Comparison of ENCODE assay signal across 17 cellular contexts in the genomic region with DNA sequence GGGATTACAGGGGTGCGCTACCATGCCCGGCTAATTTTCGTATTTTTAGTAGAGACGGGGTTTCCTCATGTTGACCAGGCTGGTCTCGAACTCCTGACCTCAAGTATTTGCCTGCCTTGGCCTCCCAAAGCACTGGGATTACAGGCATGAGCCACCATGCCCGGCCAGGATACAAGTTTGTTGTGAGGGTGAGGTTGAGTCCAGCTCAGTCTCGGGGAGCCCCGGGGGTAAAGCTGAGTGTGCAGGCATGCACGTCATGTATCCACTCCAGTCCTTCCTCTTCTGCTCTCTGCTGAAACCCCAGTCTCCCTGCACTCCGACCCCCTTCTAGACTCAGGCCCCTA. TPM values are rescaled to one million over a fixed set of nuclear protein-coding genes. Genes with fewer than 3 reads are reported as not detected.
A peak's percentile ranks its signal among the peaks of the same experiment; 100 is the strongest.
DNase-seq lines count a peak whose midpoint lies in the region; ATAC-seq, FAIRE-seq and TF ChIP-seq lines count a peak whose summit lies in the region.
"Had no signal": no experiment of that assay in that cellular context is flagged by ENCODE, and none has a peak within 500 bp of the region (broad histone marks: within the 10 kb centered on the region; RNA-seq: fewer than 3 reads in every experiment).

No MANE protein-coding gene starts in this region.

- no peak for FAIRE-seq in H1 (lab: Jason Lieb, UNC)
- FAIRE-seq: endothelial cell of umbilical vein had no signal

- no peak for TF ChIP-seq CTCF in H1 (IDR thresholded peaks at IDR 0.05; ENCODE audit: control extremely low read depth in 1 of 3, insufficient read depth in 1 of 3, low read depth in 1 of 3, low read length in 3 of 3)
- no peak for TF ChIP-seq CTCF in thoracic aorta (IDR thresholded peaks at IDR 0.05)

- H2BK5ac ChIP-seq in H1 (ENCODE audit: low read depth, low read length) = 0 out of 2 replicates have a peak overlapping the region, but pooled peaks have one; percentile 6

- no peak overlapping the region for H4K5ac ChIP-seq in H1 (ENCODE audit: insufficient read length, low read depth, low read length)

- H3K9me3 ChIP-seq in NT2/D1 (ENCODE audit: insufficient read depth, low read length) = no peaks in the 10 kb centered on the region
- H3K9me3 ChIP-seq in H1 (ENCODE audit: insufficient read depth in 2 of 2, low read depth in 1 of 2, low read length in 1 of 2) = no peaks in the 10 kb centered on the region
- H3K9me3 ChIP-seq in muscle layer of duodenum (ENCODE audit: control insufficient read depth in 1 of 2, low read length in 2 of 2) = no peaks in the 10 kb centered on the region
- H3K9me3 ChIP-seq in thoracic aorta = no peaks in the 10 kb centered on the region

- WGBS in H1 (ENCODE audit: extremely low coverage in 1 of 2, insufficient coverage in 1 of 2, insufficient read length in 1 of 2, insufficient replicate concordance in 2 of 2, low coverage in 1 of 2, low lambda C conversion rate in 2 of 2, missing lambda C conversion rate in 1 of 2), 2 experiments = 91% methylated on average over 10 of the region's 10 CpGs; no CpG with 5 or more reads in 1 of the 2 experiments

- H4K91ac ChIP-seq in H1 (replicated peaks; ENCODE audit: insufficient read length, low read length) = no peak overlapping the region

- DNase-seq in NT2/D1 (ENCODE audit: low read depth, low spot score) = no peak
- DNase-seq in H1 (ENCODE audit: low read depth in 1 of 2, low spot score in 2 of 2) = no peak
- DNase-seq in thoracic aorta (ENCODE audit: low spot score) = no peak
- DNase-seq: activated CD8-positive, alpha-beta memory T cell treated with anti-CD3 and anti-CD28 coated beads for 24 hours; activated gamma-delta T cell; CD4-positive, CD25-positive, alpha-beta regulatory T cell; NCI-H2107; SHP77 treated with DMSO at 0.1 percent for 48 hours; stimulated activated CD4-positive, alpha-beta T cell treated with anti-CD3 and anti-CD28 coated beads, Interleukin-4, amount 100 ng/mL, for 1 hour; stimulated activated naive CD4-positive, alpha-beta T cell treated with Interleukin-2 at 50 U/mL for 16 hours had no signal

- no peak overlapping the region for H3K4me2 ChIP-seq in H1 (ENCODE audit: insufficient read depth in 1 of 2, low read depth in 2 of 2, low read length in 2 of 2)

- POLR2A ChIA-PET in H1 (lab: Charles Lee; ENCODE audit: partially characterized antibody) = interaction anchor here (0.7 to 1.1 kb wide), 3 partner anchors 20 to 182 kb away, joined by 3 read pairs; no protein-coding TSS in a partner anchor

- H2BK20ac ChIP-seq in H1 (ENCODE audit: low read length) = no peak overlapping the region

- no peak for TF ChIP-seq POLR2A in H1 (IDR thresholded peaks at IDR 0.05; ENCODE audit: control extremely low read depth in 1 of 2, low read depth in 2 of 2, low read length in 2 of 2)

- TF ChIP-seq EP300 in H1 (IDR thresholded peaks at IDR 0.05; ENCODE audit: borderline replicate concordance in 1 of 2, low read depth in 2 of 2, low read length in 2 of 2) = no peak

- no peak for TF ChIP-seq RAD21 in H1 (IDR thresholded peaks at IDR 0.05 in 1 of 2, conservative IDR thresholded peaks at IDR 0.05 in 1 of 2; ENCODE audit: low read depth in 2 of 2, low read length in 2 of 2)

- no peak for ATAC-seq in thoracic aorta (ENCODE audit: insufficient number of reproducible peaks, low FRiP score, low read depth)
- no peak for ATAC-seq in GM21737 (IDR thresholded peaks at IDR 0.05; ENCODE audit: unreplicated experiment)
- no peak for ATAC-seq in HG02981 (IDR thresholded peaks at IDR 0.05; ENCODE audit: unreplicated experiment)
- no peak for ATAC-seq in HG03442 (IDR thresholded peaks at IDR 0.05; ENCODE audit: unreplicated experiment)
- ATAC-seq in HG02610 (IDR thresholded peaks at IDR 0.05; ENCODE audit: unreplicated experiment) = no peak

- no peaks in the 10 kb centered on the region for H3K23me2 ChIP-seq in H1 (ENCODE audit: low read depth, low read length)

- no peaks in the 10 kb centered on the region for H3K27me3 ChIP-seq in NT2/D1 (ENCODE audit: insufficient read depth, insufficient read length)
- no peaks in the 10 kb centered on the region; a peak in 1 of 7 replicates for H3K27me3 ChIP-seq in H1 (replicated peaks in 1 of 4; ENCODE audit: control insufficient read depth in 3 of 4, extremely low read depth in 1 of 4, insufficient read depth in 3 of 4, low read length in 3 of 4)
- H3K27me3 ChIP-seq in muscle layer of duodenum (ENCODE audit: low read depth, low read length) = no peaks in the 10 kb centered on the region
- no peaks in the 10 kb centered on the region for H3K27me3 ChIP-seq in thoracic aorta (replicated peaks; ENCODE audit: insufficient read depth)
- H3K27me3 ChIP-seq: cardiac muscle cell had no signal

- no peaks in the 10 kb centered on the region for H3K79me1 ChIP-seq in H1 (ENCODE audit: low read depth, low read length)

- H3K4ac ChIP-seq in H1 (replicated peaks; ENCODE audit: insufficient read length, low read depth, low read length) = no peak overlapping the region

- no peaks in the 10 kb centered on the region for H3K36me3 ChIP-seq in NT2/D1 (ENCODE audit: insufficient read depth, insufficient read length, low read length)
- no peaks in the 10 kb centered on the region for H3K36me3 ChIP-seq in H1 (ENCODE audit: control insufficient read depth in 2 of 4, insufficient read depth in 4 of 4, low read length in 3 of 4)
- H3K36me3 ChIP-seq in muscle layer of duodenum (ENCODE audit: control insufficient read depth in 1 of 2, insufficient read depth in 2 of 2, low read length in 2 of 2) = no peaks in the 10 kb centered on the region
- H3K36me3 ChIP-seq in thoracic aorta = no peaks in the 10 kb centered on the region
- H3K36me3 ChIP-seq: cardiac muscle cell had no signal

- no peak overlapping the region for H2AFZ ChIP-seq in H1 (ENCODE audit: low read length)

- no peak overlapping the region for H2BK120ac ChIP-seq in H1 (replicated peaks; ENCODE audit: low read depth, low read length)

- no peaks in the 10 kb centered on the region for H4K20me1 ChIP-seq in H1 (replicated peaks in 1 of 2; ENCODE audit: control insufficient read depth in 1 of 2, insufficient read depth in 2 of 2, low read length in 2 of 2)

- peaks cover 33% of the 10 kb centered on the region for H3K4me1 ChIP-seq in NT2/D1 (ENCODE audit: insufficient read depth, insufficient read length)
- peaks cover 0 to 17% (median 11%) of the 10 kb centered on the region in 4 experiments; a peak in 5 of 7 replicates for H3K4me1 ChIP-seq in H1 (replicated peaks in 1 of 4; ENCODE audit: control insufficient read depth in 3 of 4, insufficient read depth in 4 of 4, low read length in 3 of 4)
- H3K4me1 ChIP-seq in muscle layer of duodenum (ENCODE audit: control insufficient read depth in 1 of 2, insufficient read depth in 2 of 2, low read length in 2 of 2) = peaks cover 3 to 13% of the 10 kb centered on the region in 2 donors
- peaks cover 25 to 50% of the 10 kb centered on the region in 2 donors for H3K4me1 ChIP-seq in thoracic aorta (ENCODE audit: control insufficient read depth in 1 of 2, low read depth in 2 of 2)

- CTCF ChIA-PET in H1 (lab: Charles Lee; ENCODE audit: partially characterized antibody) = interaction anchor here (1.1 to 4.1 kb wide), 8 partner anchors 13 to 63 kb away, joined by 3 to 20 read pairs (median 4); partner anchors contain the start of genes CFAP251 and PSMD9

- 0 out of 2 replicates have a peak overlapping the region, but pooled peaks have one; percentile 19 for H2BK15ac ChIP-seq in H1 (ENCODE audit: low read length)

- H3K27ac ChIP-seq in H1 (ENCODE audit: low read depth, low read length) (no peak overlapping the region), muscle layer of duodenum (ENCODE audit: low read length) (peak overlapping the region; percentile 74), thoracic aorta (peak overlapping the region; percentile 95 to 100)
- H3K27ac ChIP-seq: cardiac muscle cell had no signal

- peak overlapping the region; percentile 76 for H3K9ac ChIP-seq in NT2/D1 (ENCODE audit: insufficient read length, low read depth)
- H3K9ac ChIP-seq in H1 (replicated peaks in 1 of 4; ENCODE audit: extremely low read depth in 1 of 4, low read depth in 3 of 4, low read length in 3 of 4) = no peak overlapping the region

- H4K8ac ChIP-seq in H1 (ENCODE audit: extremely low read depth, insufficient read depth, low read length) = no peak overlapping the region

- H3K4me3 ChIP-seq in NT2/D1 (ENCODE audit: insufficient read length, low read depth) (peak overlapping the region; percentile 12), H1 (ENCODE audit: extremely low read depth in 1 of 4, insufficient read depth in 2 of 4, low read depth in 3 of 4, low read length in 4 of 4) (no peak overlapping the region), muscle layer of duodenum (ENCODE audit: low read depth in 1 of 2, low read length in 2 of 2) (no peak overlapping the region), thoracic aorta (peak overlapping the region; percentile 62)
- H3K4me3 ChIP-seq: cardiac muscle cell had no signal

- H3K14ac ChIP-seq in H1 (ENCODE audit: insufficient read length) = no peak overlapping the region

- peak overlapping the region; percentile 54; the same call in 1 of the 2 replicates for H3K18ac ChIP-seq in H1 (ENCODE audit: extremely low read depth, low read length)

- peak overlapping the region; percentile 51; the same call in 1 of the 2 replicates for H2BK12ac ChIP-seq in H1 (ENCODE audit: low read depth, low read length)

- no peak overlapping the region for H2AK5ac ChIP-seq in H1 (ENCODE audit: low read depth, low read length)

- H3K79me2 ChIP-seq in H1 (ENCODE audit: control insufficient read depth in 1 of 2, insufficient read depth in 2 of 2, low read length in 2 of 2) = no peaks in the 10 kb centered on the region

- no peak overlapping the region for H3K56ac ChIP-seq in H1 (replicated peaks; ENCODE audit: insufficient read length, low read depth, low read length)

- H3K23ac ChIP-seq in H1 (ENCODE audit: insufficient read length) = no peak overlapping the region

RNA-seq across cellular contexts. Expression of gene HPD, which starts 0.4 kb away (rescaled TPM):
- total RNA-seq in H1 (2021; fragmentation: NEBNext Ultra II Directional; extraction: Animal tissue kit (Norgen Biotek cat#: 25700)) = 0.38 and 0.56 TPM in 2 replicates
- polyA plus RNA-seq in H1 (2011; rRNA removed) = 0.28 and 0.48 TPM in 2 replicates
- 0.47 TPM for polyA plus RNA-seq in H1 (2011; cell fraction: cytosol; rRNA removed)
- 0.20 TPM for polyA plus RNA-seq in H1 (2011; cell fraction: nucleus; rRNA removed)
- 0.29 to 1.0 TPM (median 0.42 TPM) in 4 replicates for polyA plus RNA-seq in H1 (2012, experiment 1 of 2)
- polyA plus RNA-seq in H1 (2012, experiment 2 of 2) = 0.56 TPM
- polyA plus RNA-seq in H1 (2013, experiment 1 of 2) = 0.55 TPM
- 0.42 TPM for polyA plus RNA-seq in H1 (2013, experiment 2 of 2)
- 0.09 and 0.24 TPM in 2 replicates for polyA minus RNA-seq in H1 (2011; rRNA and poly(A)+ RNA removed)
- not detected for polyA minus RNA-seq in H1 (2011; cell fraction: cytosol; rRNA and poly(A)+ RNA removed)
- polyA minus RNA-seq in H1 (2011; cell fraction: nucleus; rRNA and poly(A)+ RNA removed) = not detected
- total RNA-seq in thoracic aorta = 1 to 10 TPM; 1.2 to 6.8 TPM
- total RNA-seq: cardiac muscle cell; CD4-positive, CD25-positive, alpha-beta regulatory T cell; endothelial cell of umbilical vein had no signal
- polyA plus RNA-seq: cardiac muscle cell; CD4-positive, CD25-positive, alpha-beta regulatory T cell; endothelial cell of umbilical vein had no signal

RNA-seq across cellular contexts. Expression of gene PSMD9, which starts 30.3 kb away (rescaled TPM):
- 28.8 and 33.1 TPM in 2 replicates for total RNA-seq in H1 (2021; fragmentation: NEBNext Ultra II Directional; extraction: Animal tissue kit (Norgen Biotek cat#: 25700))
- 36.1 and 38.5 TPM in 2 replicates for polyA plus RNA-seq in H1 (2011; rRNA removed)
- polyA plus RNA-seq in H1 (2011; cell fraction: cytosol; rRNA removed) = 91.7 TPM
- 40.6 TPM for polyA plus RNA-seq in H1 (2011; cell fraction: nucleus; rRNA removed)
- 27.5 to 49.3 TPM (median 44.6 TPM) in 4 replicates for polyA plus RNA-seq in H1 (2012, experiment 1 of 2)
- 19.3 TPM for polyA plus RNA-seq in H1 (2012, experiment 2 of 2)
- 17.6 TPM for polyA plus RNA-seq in H1 (2013, experiment 1 of 2)
- polyA plus RNA-seq in H1 (2013, experiment 2 of 2) = 18.2 TPM
- 22.3 and 22.4 TPM in 2 replicates for polyA minus RNA-seq in H1 (2011; rRNA and poly(A)+ RNA removed)
- polyA minus RNA-seq in H1 (2011; cell fraction: cytosol; rRNA and poly(A)+ RNA removed) = 34.8 TPM
- 19.6 TPM for polyA minus RNA-seq in H1 (2011; cell fraction: nucleus; rRNA and poly(A)+ RNA removed)
- total RNA-seq in thoracic aorta = 100 to 1,000 TPM in 1 of 2 donors, 10 to 100 TPM in 1; 93.4 to 101 TPM

RNA-seq across cellular contexts. Expression of gene SETD1B, which starts 54.5 kb away (rescaled TPM):
- 17.7 and 17.8 TPM in 2 replicates for total RNA-seq in H1 (2021; fragmentation: NEBNext Ultra II Directional; extraction: Animal tissue kit (Norgen Biotek cat#: 25700))
- 1.3 and 2.3 TPM in 2 replicates for polyA plus RNA-seq in H1 (2011; rRNA removed)
- 1.2 TPM for polyA plus RNA-seq in H1 (2011; cell fraction: cytosol; rRNA removed)
- 4.1 TPM for polyA plus RNA-seq in H1 (2011; cell fraction: nucleus; rRNA removed)
- polyA plus RNA-seq in H1 (2012, experiment 1 of 2) = 6.5 to 10.1 TPM (median 8.7 TPM) in 4 replicates
- polyA plus RNA-seq in H1 (2012, experiment 2 of 2) = 4.9 TPM
- polyA plus RNA-seq in H1 (2013, experiment 1 of 2) = 6.6 TPM
- 5.8 TPM for polyA plus RNA-seq in H1 (2013, experiment 2 of 2)
- polyA minus RNA-seq in H1 (2011; rRNA and poly(A)+ RNA removed) = 1.5 and 2.3 TPM in 2 replicates
- polyA minus RNA-seq in H1 (2011; cell fraction: cytosol; rRNA and poly(A)+ RNA removed) = 5.3 TPM
- 4.7 TPM for polyA minus RNA-seq in H1 (2011; cell fraction: nucleus; rRNA and poly(A)+ RNA removed)
- total RNA-seq in thoracic aorta = 10 to 100 TPM; 21.9 to 32.7 TPM

Comparison
In these comparisons a context has a peak if more than half of its experiments do, and no peak if none do; other contexts are left out.
1. H3K4me3 ChIP-seq: peak in NT2/D1 (single experiment) and thoracic aorta (single experiment); none in H1 (0 of 4) and muscle layer of duodenum (0 of 2).